ENCODE assay signal across 34 cellular contexts in the genomic region with DNA sequence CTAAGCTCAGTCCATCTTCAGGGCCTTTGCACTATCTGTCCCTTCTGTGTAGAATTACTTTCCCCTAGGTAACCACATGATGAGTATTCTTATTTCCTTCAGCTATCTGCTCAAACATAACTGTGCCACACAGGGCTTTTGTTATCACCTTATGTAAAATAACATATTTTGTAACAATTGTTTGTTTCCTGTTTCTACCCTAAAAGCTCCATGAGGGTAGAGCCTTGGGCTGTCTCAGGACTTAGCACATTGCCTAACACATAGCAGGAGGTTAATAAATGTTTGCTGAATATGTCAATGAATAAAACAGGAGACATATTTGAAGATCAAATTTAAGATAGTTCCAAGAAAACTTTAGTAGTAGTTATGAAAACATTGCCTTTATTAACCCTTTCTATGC. TPM values are rescaled to one million over a fixed set of nuclear protein-coding genes. Genes with fewer than 3 reads are reported as not detected.
"Had no signal": no experiment of that assay in that cellular context is flagged by ENCODE, and none has a peak within 500 bp of the region (broad histone marks: within the 10 kb centered on the region; RNA-seq: fewer than 3 reads in every experiment).

No MANE protein-coding gene starts in this region.

- H3K4me3 Mint-ChIP-seq: activated B cell treated with CpG ODN at 0.5 μM for 24 hours; activated CD8-positive, alpha-beta T cell treated with anti-CD3 and anti-CD28 coated beads for 36 hours; activated naive CD4-positive, alpha-beta T cell treated with anti-CD3 and anti-CD28 coated beads, Interleukin-2, amount 10 ng/mL, durations not matched to agents 7 days and 5 days; activated naive CD8-positive, alpha-beta T cell treated with anti-CD3 and anti-CD28 coated beads, Interleukin-2, amount 10 ng/mL, durations not matched to agents 7 days and 5 days; activated T-helper 1 cell treated with anti-CD3 and anti-CD28 coated beads, Interleukin-12 subunit alpha, Interleukin-12 subunit beta, Interleukin-2, Interleukin-4 antibody, amounts not matched to agents 30 ng/mL and 10 ng/mL and 1 ng/mL, durations not matched to agents 14 hours and 24 hours and 36 hours; dendritic cell treated with granulocyte-macrophage colony-stimulating factor and Interleukin-4, amounts not matched to agents 40 ng/mL and 50 ng/mL, for 4 days; T-helper 17 cell; T-helper 2 cell treated with Interferon-gamma antibody and Interleukin-4, amounts not matched to agents 5 μg/mL and 100 μg/mL, for 36 hours had no signal

- H3K36me3 Mint-ChIP-seq: activated naive CD4-positive, alpha-beta T cell treated with anti-CD3 and anti-CD28 coated beads, Interleukin-2, amount 10 ng/mL, durations not matched to agents 7 days and 5 days; activated naive CD4-positive, alpha-beta T cell treated with anti-CD3 and anti-CD28 coated beads, Interleukin-2, amount 50 U/mL, for 72 hours; activated naive CD8-positive, alpha-beta T cell treated with anti-CD3 and anti-CD28 coated beads, Interleukin-2, amount 10 ng/mL, durations not matched to agents 7 days and 5 days had no signal

- H3K4me1 Mint-ChIP-seq: activated B cell treated with CpG ODN at 0.5 μM for 24 hours; activated naive CD4-positive, alpha-beta T cell treated with anti-CD3 and anti-CD28 coated beads, Interleukin-2, amount 10 ng/mL, durations not matched to agents 7 days and 5 days; activated naive CD8-positive, alpha-beta T cell treated with anti-CD3 and anti-CD28 coated beads, Interleukin-2, amount 10 ng/mL, durations not matched to agents 7 days and 5 days; T-helper 17 cell had no signal

- ATAC-seq: activated CD4-positive, CD25-positive, alpha-beta regulatory T cell treated with anti-CD3 and anti-CD28 coated beads, Interleukin-2, amount 50 U/mL, for 24 hours; activated CD8-positive, alpha-beta T cell treated with anti-CD3 and anti-CD28 coated beads for 36 hours; activated naive CD4-positive, alpha-beta T cell treated with anti-CD3 and anti-CD28 coated beads, Interleukin-2, amount 50 U/mL, for 72 hours; body of pancreas; gastroesophageal sphincter; T-helper 17 cell had no signal

- H3K27me3 ChIP-seq: body of pancreas, cardiac muscle cell, colonic mucosa, esophagus muscularis mucosa, gastroesophageal sphincter had no signal

- H3K27ac Mint-ChIP-seq: activated B cell treated with CpG ODN at 0.5 μM for 24 hours; activated CD8-positive, alpha-beta T cell treated with anti-CD3 and anti-CD28 coated beads for 36 hours; activated naive CD4-positive, alpha-beta T cell treated with anti-CD3 and anti-CD28 coated beads, Interleukin-2, amount 10 ng/mL, durations not matched to agents 7 days and 5 days; activated naive CD4-positive, alpha-beta T cell treated with anti-CD3 and anti-CD28 coated beads, Interleukin-2, amount 50 U/mL, for 72 hours; activated naive CD8-positive, alpha-beta T cell treated with anti-CD3 and anti-CD28 coated beads, Interleukin-2, amount 10 ng/mL, durations not matched to agents 7 days and 5 days; activated T-helper 1 cell treated with anti-CD3 and anti-CD28 coated beads, Interleukin-12 subunit alpha, Interleukin-12 subunit beta, Interleukin-2, Interleukin-4 antibody, amounts not matched to agents 30 ng/mL and 10 ng/mL and 1 ng/mL, durations not matched to agents 14 hours and 24 hours and 36 hours; dendritic cell treated with granulocyte-macrophage colony-stimulating factor and Interleukin-4, amounts not matched to agents 40 ng/mL and 50 ng/mL, for 4 days; T-helper 17 cell; T-helper 2 cell treated with Interferon-gamma antibody and Interleukin-4, amounts not matched to agents 5 μg/mL and 100 μg/mL, for 36 hours had no signal

- H3K36me3 ChIP-seq: cardiac muscle cell, colonic mucosa, esophagus muscularis mucosa, WERI-Rb-1 had no signal

- H3K27me3 Mint-ChIP-seq: activated B cell treated with CpG ODN at 0.5 μM for 24 hours; activated CD8-positive, alpha-beta T cell treated with anti-CD3 and anti-CD28 coated beads for 36 hours; activated naive CD4-positive, alpha-beta T cell treated with anti-CD3 and anti-CD28 coated beads, Interleukin-2, amount 10 ng/mL, durations not matched to agents 7 days and 5 days; activated naive CD8-positive, alpha-beta T cell treated with anti-CD3 and anti-CD28 coated beads, Interleukin-2, amount 10 ng/mL, durations not matched to agents 7 days and 5 days; T-helper 17 cell had no signal

- H3K4me1 ChIP-seq: colonic mucosa had no signal

- DNase-seq: activated B cell treated with CpG ODN at 0.5 μM for 24 hours; activated CD4-positive, alpha-beta T cell treated with anti-CD3 and anti-CD28 coated beads for 48 hours; activated CD4-positive, alpha-beta T cell treated with anti-CD3 and anti-CD28 coated beads, Interleukin-2, amount 50 U/mL, for 1 hour; activated CD4-positive, alpha-beta T cell treated with anti-CD3 and anti-CD28 coated beads, Interleukin-2, amount 50 U/mL, for 48 hours; activated CD8-positive, alpha-beta memory T cell treated with anti-CD3 and anti-CD28 coated beads for 24 hours; activated CD8-positive, alpha-beta T cell treated with anti-CD3 and anti-CD28 coated beads for 36 hours; activated gamma-delta T cell; activated naive CD4-positive, alpha-beta T cell; activated naive CD4-positive, alpha-beta T cell treated with anti-CD3 and anti-CD28 coated beads, Interleukin-2, amount 10 ng/mL, durations not matched to agents 7 days and 5 days; activated naive CD8-positive, alpha-beta T cell treated with anti-CD3 and anti-CD28 coated beads, Interleukin-2, amount 10 ng/mL, durations not matched to agents 7 days and 5 days; activated T-cell treated with anti-CD3 and anti-CD28 coated beads, Interleukin-2, amount 50 U/mL, for 48 hours; amygdala; aorta; body of pancreas; central memory CD4-positive, alpha-beta T cell; cerebellar nuclear complex; colonic mucosa; dorsolateral prefrontal cortex; effector memory CD4-positive, alpha-beta T cell; erythroblast; foreskin melanocyte; head of caudate nucleus; T-helper 1 cell; T-helper 17 cell; T1000; WERI-Rb-1 had no signal

- H3K27ac ChIP-seq: body of pancreas, cardiac muscle cell, colonic mucosa, dorsolateral prefrontal cortex, WERI-Rb-1 had no signal

- H3K9me3 Mint-ChIP-seq: activated B cell treated with CpG ODN at 0.5 μM for 24 hours; activated CD8-positive, alpha-beta T cell treated with anti-CD3 and anti-CD28 coated beads for 36 hours; activated naive CD4-positive, alpha-beta T cell treated with anti-CD3 and anti-CD28 coated beads, Interleukin-2, amount 10 ng/mL, durations not matched to agents 7 days and 5 days; activated naive CD8-positive, alpha-beta T cell treated with anti-CD3 and anti-CD28 coated beads, Interleukin-2, amount 10 ng/mL, durations not matched to agents 7 days and 5 days; activated T-helper 1 cell treated with anti-CD3 and anti-CD28 coated beads, Interleukin-12 subunit alpha, Interleukin-12 subunit beta, Interleukin-2, Interleukin-4 antibody, amounts not matched to agents 30 ng/mL and 10 ng/mL and 1 ng/mL, durations not matched to agents 14 hours and 24 hours and 36 hours; dendritic cell treated with granulocyte-macrophage colony-stimulating factor and Interleukin-4, amounts not matched to agents 40 ng/mL and 50 ng/mL, for 4 days; T-helper 2 cell treated with Interferon-gamma antibody and Interleukin-4, amounts not matched to agents 5 μg/mL and 100 μg/mL, for 36 hours had no signal

- H3K9me3 ChIP-seq: body of pancreas, colonic mucosa, esophagus muscularis mucosa, gastroesophageal sphincter had no signal

- H3K4me3 ChIP-seq: body of pancreas, cardiac muscle cell, colonic mucosa, dorsolateral prefrontal cortex, esophagus muscularis mucosa, gastroesophageal sphincter had no signal

RNA-seq across cellular contexts. Expression of a gene that starts 14.7 kb away (rescaled TPM):
- total RNA-seq: activated B cell treated with CpG ODN at 0.5 μM for 24 hours; activated CD8-positive, alpha-beta T cell treated with anti-CD3 and anti-CD28 coated beads for 36 hours; activated naive CD8-positive, alpha-beta T cell treated with anti-CD3 and anti-CD28 coated beads, Interleukin-2, amount 10 ng/mL, durations not matched to agents 7 days and 5 days; activated T-helper 1 cell treated with anti-CD3 and anti-CD28 coated beads, Interleukin-12 subunit alpha, Interleukin-12 subunit beta, Interleukin-2, Interleukin-4 antibody, amounts not matched to agents 30 ng/mL and 10 ng/mL and 1 ng/mL, durations not matched to agents 14 hours and 24 hours and 36 hours had no signal
